25 cellular contexts compared by ENCODE assay signal in the genomic region with DNA sequence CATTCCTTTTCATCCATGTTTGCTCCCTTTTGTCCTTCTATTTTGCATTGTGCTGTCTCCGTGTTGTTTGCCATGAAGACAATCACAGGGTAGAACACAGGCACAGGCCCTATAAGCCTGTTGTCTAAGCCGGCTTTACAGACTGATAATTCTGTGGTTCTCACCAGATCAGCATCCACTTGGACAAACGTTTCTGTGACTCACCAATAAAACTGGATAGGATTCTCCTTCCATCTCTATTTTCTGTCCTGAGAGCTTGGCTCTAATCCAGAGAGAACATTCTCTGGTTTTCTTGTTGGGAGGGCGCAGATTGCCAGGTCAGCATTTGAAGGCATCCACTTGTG.
DNase-seq lines count a peak whose midpoint lies in the region; ATAC-seq and TF ChIP-seq lines count a peak whose summit lies in the region.
"Had no signal": no experiment of that assay in that cellular context is flagged by ENCODE, and none has a peak within 500 bp of the region (broad histone marks: within the 10 kb centered on the region; RNA-seq: fewer than 3 reads in every experiment).

No MANE protein-coding gene starts in this region.

- no peak overlapping the region for H4K8ac ChIP-seq in mesenchymal stem cell (ENCODE audit: low read length)

- H2BK15ac ChIP-seq in mesenchymal stem cell (ENCODE audit: low read depth, poor library complexity, severe bottlenecking) = no peak overlapping the region

- H3K9ac ChIP-seq in mesenchymal stem cell (ENCODE audit: low read length) = no peak overlapping the region

- peak; percentile 7 for DNase-seq in NCI-H748 (lab: John Stamatoyannopoulos, UW; ENCODE audit: unreplicated experiment)
- DNase-seq in NCI-H748 treated with DMSO at 0.1 percent for 48 hours (lab: John Stamatoyannopoulos, UW) = no peak
- DNase-seq in brain microvascular endothelial cell = peak; percentile 22
- peak; percentile 14 for DNase-seq in mesenchymal stem cell
- DNase-seq in transverse colon = no peak
- DNase-seq in GM13976 (ENCODE audit: low spot score) = no peak
- DNase-seq: 8988T; activated CD4-positive, alpha-beta memory T cell treated with anti-CD3 and anti-CD28 coated beads for 36 hours; activated naive CD4-positive, alpha-beta T cell; activated T-cell treated with anti-CD3 and anti-CD28 coated beads, Interleukin-2, amount 50 U/mL, for 1 hour; effector memory CD8-positive, alpha-beta T cell; esophagus squamous epithelium; HCEC 1CT; Kasumi-1; NCI-H1092 treated with DMSO at 0.1 percent for 48 hours; NCI-H2081 treated with DMSO at 0.1 percent for 48 hours; NCI-H526 treated with DMSO at 0.1 percent for 48 hours; small intestine; stimulated activated CD4-positive, alpha-beta T cell treated with anti-CD3 and anti-CD28 coated beads, Interleukin-2, amount 100 ng/mL, for 48 hours had no signal

- no peak overlapping the region for H3K23ac ChIP-seq in mesenchymal stem cell (ENCODE audit: low read length in 2 of 2)

- intact Hi-C loops in transverse colon (cut with DNase I; ENCODE audit: low total_unique reads) = no loop called here

- peak overlapping the region; percentile 35 for H2BK5ac ChIP-seq in mesenchymal stem cell (ENCODE audit: low read depth, low read length, poor library complexity, severe bottlenecking)

- no peak overlapping the region for H2BK120ac ChIP-seq in mesenchymal stem cell (ENCODE audit: low read depth, low read length)

- H3K4ac ChIP-seq in mesenchymal stem cell (ENCODE audit: low read depth in 1 of 2, low read length in 2 of 2) = no peak overlapping the region

- no peak overlapping the region for H2AK5ac ChIP-seq in mesenchymal stem cell (ENCODE audit: low read length, severe bottlenecking)

- H3K9me3 ChIP-seq in mesenchymal stem cell (ENCODE audit: control insufficient read depth, low read length) = no peaks in the 10 kb centered on the region
- H3K9me3 ChIP-seq in transverse colon = no peaks in the 10 kb centered on the region
- H3K9me3 ChIP-seq: esophagus squamous epithelium, gastroesophageal sphincter, SJSA1 had no signal

- no peak overlapping the region for H3K4me2 ChIP-seq in mesenchymal stem cell (ENCODE audit: low read length, poor library complexity, severe bottlenecking)

- no peak overlapping the region for H3K18ac ChIP-seq in mesenchymal stem cell (ENCODE audit: low read depth in 1 of 2, low read length in 2 of 2)

- H3K27me3 ChIP-seq in brain microvascular endothelial cell (replicated peaks) (no peaks in the 10 kb centered on the region), mesenchymal stem cell (ENCODE audit: control insufficient read depth in 1 of 2, insufficient read depth in 1 of 2, low read length in 2 of 2) (no peaks in the 10 kb centered on the region), transverse colon (no peaks in the 10 kb centered on the region)
- H3K27me3 ChIP-seq: gastroesophageal sphincter, SJSA1 had no signal

- no peak for TF ChIP-seq EP300 in transverse colon (IDR thresholded peaks at IDR 0.05; ENCODE audit: low read depth)

- H3K4me1 ChIP-seq in mesenchymal stem cell (ENCODE audit: control insufficient read depth, insufficient read depth, low read depth, low read length) (no peaks in the 10 kb centered on the region), transverse colon (no peaks in the 10 kb centered on the region)
- H3K4me1 ChIP-seq: esophagus squamous epithelium, gastroesophageal sphincter, SJSA1 had no signal

- no peak overlapping the region for H3K4me3 ChIP-seq in brain microvascular endothelial cell (ENCODE audit: low read depth, low read length)
- H3K4me3 ChIP-seq in mesenchymal stem cell (ENCODE audit: insufficient read depth in 1 of 2, low read depth in 1 of 2, low read length in 2 of 2) = no peak overlapping the region
- no peak overlapping the region for H3K4me3 ChIP-seq in transverse colon
- H3K4me3 ChIP-seq: esophagus squamous epithelium, gastroesophageal sphincter, SJSA1 had no signal

- H3K14ac ChIP-seq in mesenchymal stem cell (ENCODE audit: low read length in 2 of 2) = no peak overlapping the region

- no peak overlapping the region for H4K91ac ChIP-seq in mesenchymal stem cell (ENCODE audit: low read length)

- no peak for ATAC-seq in GM19395 (IDR thresholded peaks at IDR 0.05; ENCODE audit: unreplicated experiment)
- ATAC-seq: effector memory CD8-positive, alpha-beta T cell; gastroesophageal sphincter; natural killer cell treated with Interleukin-12 subunit alpha and Interleukin-12 subunit beta and Interleukin-15 and Interleukin-18, amount 100 ng/mL, for 72 hours; Panc1 had no signal

- no peaks in the 10 kb centered on the region for H3K79me1 ChIP-seq in mesenchymal stem cell (replicated peaks; ENCODE audit: low read length, poor library complexity, severe bottlenecking)

- in situ Hi-C loops in brain microvascular endothelial cell (cut with HindIII; ENCODE audit: low pct_ligation_motif_present, low sequenced_read_pairs) (no loop called here), transverse colon (cut with MboI; ENCODE audit: low pct_ligation_motif_present in 1 of 4, low pct_unique_long_range_greater_than_20kb in 1 of 4, low sequenced_read_pairs in 3 of 4) (no loop called here), GM13976 (cut with MboI; ENCODE audit: low sequenced_read_pairs, unreplicated experiment) (no loop called here)

- H3K36me3 ChIP-seq in brain microvascular endothelial cell (replicated peaks) (no peaks in the 10 kb centered on the region), mesenchymal stem cell (ENCODE audit: control insufficient read depth in 1 of 2, insufficient read depth in 2 of 2, low read depth in 1 of 2, low read length in 2 of 2) (no peaks in the 10 kb centered on the region), transverse colon (no peaks in the 10 kb centered on the region)
- H3K36me3 ChIP-seq: esophagus squamous epithelium, gastroesophageal sphincter, SJSA1 had no signal

- 64% methylated on average over 4 of the region's 4 CpGs for WGBS in mesenchymal stem cell
- WGBS in transverse colon (ENCODE audit: low coverage in 1 of 2), 2 donors = 63 to 92% methylated on average over 2 to 4 of the region's 4 CpGs

- no peak for TF ChIP-seq POLR2A in transverse colon (IDR thresholded peaks at IDR 0.05)

- no peak for TF ChIP-seq CTCF in brain microvascular endothelial cell (IDR thresholded peaks at IDR 0.05; ENCODE audit: low read depth, low read length, missing control alignments)
- no peak for TF ChIP-seq CTCF in transverse colon (IDR thresholded peaks at IDR 0.05)
- no peak for TF ChIP-seq CTCF in GM13976 (IDR thresholded peaks at IDR 0.05; ENCODE audit: borderline replicate concordance, control extremely low read depth, extremely low read depth, insufficient read depth, missing control alignments)

- H2BK12ac ChIP-seq in mesenchymal stem cell (ENCODE audit: low read length in 2 of 2) = no peak overlapping the region

- no peak overlapping the region for H3K27ac ChIP-seq in brain microvascular endothelial cell
- H3K27ac ChIP-seq in mesenchymal stem cell (ENCODE audit: low read length, poor library complexity, severe bottlenecking) = no peak overlapping the region
- H3K27ac ChIP-seq in temporal lobe (ENCODE audit: low read depth, low read length) = peak overlapping the region; percentile 39
- H3K27ac ChIP-seq in transverse colon = no peak overlapping the region
- H3K27ac ChIP-seq: esophagus squamous epithelium, gastroesophageal sphincter, SJSA1 had no signal

- no peak overlapping the region for H2AFZ ChIP-seq in mesenchymal stem cell (ENCODE audit: low read depth, low read length)

Comparison
In these comparisons a context has a peak if more than half of its experiments do, and no peak if none do; other contexts are left out.
1. DNase-seq: peak in NCI-H748 (single experiment), brain microvascular endothelial cell (single experiment) and mesenchymal stem cell (single experiment); none in NCI-H748 treated with DMSO at 0.1 percent for 48 hours (single experiment), transverse colon (single experiment) and GM13976 (single experiment).